1 cellular context compared by ENCODE assay signal in genomic region chr13:52809310-52809769, GRCh38.
TF ChIP-seq lines count a peak whose summit lies in the region.

No MANE protein-coding gene starts in this region.

TF ChIP-seq in HepG2, 621 proteins besides CTCF, POLR2A, EP300 and RAD21 (continued from another document and continues in another):
- TF ChIP-seq PATZ1 (CRISPR knock-in tag; IDR thresholded peaks at IDR 0.05) (0 out of 2 replicates have a peak, but pooled peaks have one; percentile 34), ZNF441 (CRISPR knock-in tag; IDR thresholded peaks at IDR 0.05; ENCODE audit: borderline replicate concordance) (no peak), GABPA (IDR thresholded peaks at IDR 0.05; ENCODE audit: low read depth, low read length) (no peak), GABPA (CRISPR knock-in tag; IDR thresholded peaks at IDR 0.05; ENCODE audit: low read depth) (no peak), SIX4 (CRISPR knock-in tag; IDR thresholded peaks at IDR 0.05) (no peak), CEBPG (CRISPR knock-in tag; IDR thresholded peaks at IDR 0.05) (peak; percentile 77), MED13 (CRISPR knock-in tag; IDR thresholded peaks at IDR 0.05) (no peak), CSRNP2 (CRISPR knock-in tag; conservative IDR thresholded peaks at IDR 0.05; ENCODE audit: low read depth) (no peak), ZBTB39 (CRISPR knock-in tag; IDR thresholded peaks at IDR 0.05) (no peak), FOXO1 (CRISPR knock-in tag; IDR thresholded peaks at IDR 0.05) (no peak), TP53 (CRISPR knock-in tag; conservative IDR thresholded peaks at IDR 0.05) (no peak), SOX6 (IDR thresholded peaks at IDR 0.05) (no peak), SOX6 (CRISPR knock-in tag; IDR thresholded peaks at IDR 0.05) (0 out of 2 replicates have a peak, but pooled peaks have one; percentile 48), ZNF142 (CRISPR knock-in tag; IDR thresholded peaks at IDR 0.05) (no peak), NR2F1 (CRISPR knock-in tag; IDR thresholded peaks at IDR 0.05) (peak; percentile 78 to 84; a peak in 3 of 4 replicates), ZNF431 (CRISPR knock-in tag; IDR thresholded peaks at IDR 0.05; ENCODE audit: borderline replicate concordance, low read depth) (no peak), GLI4 (CRISPR knock-in tag; IDR thresholded peaks at IDR 0.05; ENCODE audit: borderline replicate concordance) (no peak), ZNF430 (CRISPR knock-in tag; IDR thresholded peaks at IDR 0.05) (no peak), ZSCAN21 (CRISPR knock-in tag; IDR thresholded peaks at IDR 0.05; ENCODE audit: borderline replicate concordance) (no peak), HDAC1 (CRISPR knock-in tag; IDR thresholded peaks at IDR 0.05) (no peak), ZNF710 (CRISPR knock-in tag; IDR thresholded peaks at IDR 0.05; ENCODE audit: borderline replicate concordance) (no peak), ZNF761 (CRISPR knock-in tag; conservative IDR thresholded peaks at IDR 0.05) (no peak), PCBP1 (IDR thresholded peaks at IDR 0.05; ENCODE audit: borderline replicate concordance, low read depth, low read length) (no peak), GZF1 (CRISPR knock-in tag; IDR thresholded peaks at IDR 0.05) (no peak), ZNF335 (CRISPR knock-in tag; IDR thresholded peaks at IDR 0.05) (no peak), SPEN (CRISPR knock-in tag; IDR thresholded peaks at IDR 0.05; ENCODE audit: low read depth) (no peak)
- TF ChIP-seq, protein P1, sequence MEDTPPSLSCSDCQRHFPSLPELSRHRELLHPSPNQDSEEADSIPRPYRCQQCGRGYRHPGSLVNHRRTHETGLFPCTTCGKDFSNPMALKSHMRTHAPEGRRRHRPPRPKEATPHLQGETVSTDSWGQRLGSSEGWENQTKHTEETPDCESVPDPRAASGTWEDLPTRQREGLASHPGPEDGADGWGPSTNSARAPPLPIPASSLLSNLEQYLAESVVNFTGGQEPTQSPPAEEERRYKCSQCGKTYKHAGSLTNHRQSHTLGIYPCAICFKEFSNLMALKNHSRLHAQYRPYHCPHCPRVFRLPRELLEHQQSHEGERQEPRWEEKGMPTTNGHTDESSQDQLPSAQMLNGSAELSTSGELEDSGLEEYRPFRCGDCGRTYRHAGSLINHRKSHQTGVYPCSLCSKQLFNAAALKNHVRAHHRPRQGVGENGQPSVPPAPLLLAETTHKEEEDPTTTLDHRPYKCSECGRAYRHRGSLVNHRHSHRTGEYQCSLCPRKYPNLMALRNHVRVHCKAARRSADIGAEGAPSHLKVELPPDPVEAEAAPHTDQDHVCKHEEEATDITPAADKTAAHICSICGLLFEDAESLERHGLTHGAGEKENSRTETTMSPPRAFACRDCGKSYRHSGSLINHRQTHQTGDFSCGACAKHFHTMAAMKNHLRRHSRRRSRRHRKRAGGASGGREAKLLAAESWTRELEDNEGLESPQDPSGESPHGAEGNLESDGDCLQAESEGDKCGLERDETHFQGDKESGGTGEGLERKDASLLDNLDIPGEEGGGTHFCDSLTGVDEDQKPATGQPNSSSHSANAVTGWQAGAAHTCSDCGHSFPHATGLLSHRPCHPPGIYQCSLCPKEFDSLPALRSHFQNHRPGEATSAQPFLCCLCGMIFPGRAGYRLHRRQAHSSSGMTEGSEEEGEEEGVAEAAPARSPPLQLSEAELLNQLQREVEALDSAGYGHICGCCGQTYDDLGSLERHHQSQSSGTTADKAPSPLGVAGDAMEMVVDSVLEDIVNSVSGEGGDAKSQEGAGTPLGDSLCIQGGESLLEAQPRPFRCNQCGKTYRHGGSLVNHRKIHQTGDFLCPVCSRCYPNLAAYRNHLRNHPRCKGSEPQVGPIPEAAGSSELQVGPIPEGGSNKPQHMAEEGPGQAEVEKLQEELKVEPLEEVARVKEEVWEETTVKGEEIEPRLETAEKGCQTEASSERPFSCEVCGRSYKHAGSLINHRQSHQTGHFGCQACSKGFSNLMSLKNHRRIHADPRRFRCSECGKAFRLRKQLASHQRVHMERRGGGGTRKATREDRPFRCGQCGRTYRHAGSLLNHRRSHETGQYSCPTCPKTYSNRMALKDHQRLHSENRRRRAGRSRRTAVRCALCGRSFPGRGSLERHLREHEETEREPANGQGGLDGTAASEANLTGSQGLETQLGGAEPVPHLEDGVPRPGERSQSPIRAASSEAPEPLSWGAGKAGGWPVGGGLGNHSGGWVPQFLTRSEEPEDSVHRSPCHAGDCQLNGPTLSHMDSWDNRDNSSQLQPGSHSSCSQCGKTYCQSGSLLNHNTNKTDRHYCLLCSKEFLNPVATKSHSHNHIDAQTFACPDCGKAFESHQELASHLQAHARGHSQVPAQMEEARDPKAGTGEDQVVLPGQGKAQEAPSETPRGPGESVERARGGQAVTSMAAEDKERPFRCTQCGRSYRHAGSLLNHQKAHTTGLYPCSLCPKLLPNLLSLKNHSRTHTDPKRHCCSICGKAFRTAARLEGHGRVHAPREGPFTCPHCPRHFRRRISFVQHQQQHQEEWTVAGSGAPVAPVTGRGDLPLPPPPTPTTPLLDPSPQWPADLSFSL (CRISPR knock-in tag; IDR thresholded peaks at IDR 0.05) = no peak
- TF ChIP-seq, protein P2, sequence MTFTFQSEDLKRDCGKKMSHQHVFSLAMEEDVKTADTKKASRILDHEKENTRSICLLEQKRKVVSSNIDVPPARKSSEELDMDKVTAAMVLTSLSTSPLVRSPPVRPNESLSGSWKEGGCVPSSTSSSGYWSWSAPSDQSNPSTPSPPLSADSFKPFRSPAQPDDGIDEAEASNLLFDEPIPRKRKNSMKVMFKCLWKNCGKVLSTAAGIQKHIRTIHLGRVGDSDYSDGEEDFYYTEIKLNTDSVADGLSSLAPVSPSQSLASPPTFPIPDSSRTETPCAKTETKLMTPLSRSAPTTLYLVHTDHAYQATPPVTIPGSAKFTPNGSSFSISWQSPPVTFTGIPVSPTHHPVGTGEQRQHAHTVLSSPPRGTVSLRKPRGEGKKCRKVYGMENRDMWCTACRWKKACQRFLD (CRISPR knock-in tag; IDR thresholded peaks at IDR 0.05; ENCODE audit: borderline replicate concordance) = no peak
- TF ChIP-seq, protein P3, sequence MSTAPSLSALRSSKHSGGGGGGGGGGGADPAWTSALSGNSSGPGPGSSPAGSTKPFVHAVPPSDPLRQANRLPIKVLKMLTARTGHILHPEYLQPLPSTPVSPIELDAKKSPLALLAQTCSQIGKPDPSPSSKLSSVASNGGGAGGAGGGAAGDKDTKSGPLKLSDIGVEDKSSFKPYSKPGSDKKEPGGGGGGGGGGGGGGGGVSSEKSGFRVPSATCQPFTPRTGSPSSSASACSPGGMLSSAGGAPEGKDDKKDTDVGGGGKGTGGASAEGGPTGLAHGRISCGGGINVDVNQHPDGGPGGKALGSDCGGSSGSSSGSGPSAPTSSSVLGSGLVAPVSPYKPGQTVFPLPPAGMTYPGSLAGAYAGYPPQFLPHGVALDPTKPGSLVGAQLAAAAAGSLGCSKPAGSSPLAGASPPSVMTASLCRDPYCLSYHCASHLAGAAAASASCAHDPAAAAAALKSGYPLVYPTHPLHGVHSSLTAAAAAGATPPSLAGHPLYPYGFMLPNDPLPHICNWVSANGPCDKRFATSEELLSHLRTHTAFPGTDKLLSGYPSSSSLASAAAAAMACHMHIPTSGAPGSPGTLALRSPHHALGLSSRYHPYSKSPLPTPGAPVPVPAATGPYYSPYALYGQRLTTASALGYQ (CRISPR knock-in tag; IDR thresholded peaks at IDR 0.05) = no peak
- TF ChIP-seq, protein P4, sequence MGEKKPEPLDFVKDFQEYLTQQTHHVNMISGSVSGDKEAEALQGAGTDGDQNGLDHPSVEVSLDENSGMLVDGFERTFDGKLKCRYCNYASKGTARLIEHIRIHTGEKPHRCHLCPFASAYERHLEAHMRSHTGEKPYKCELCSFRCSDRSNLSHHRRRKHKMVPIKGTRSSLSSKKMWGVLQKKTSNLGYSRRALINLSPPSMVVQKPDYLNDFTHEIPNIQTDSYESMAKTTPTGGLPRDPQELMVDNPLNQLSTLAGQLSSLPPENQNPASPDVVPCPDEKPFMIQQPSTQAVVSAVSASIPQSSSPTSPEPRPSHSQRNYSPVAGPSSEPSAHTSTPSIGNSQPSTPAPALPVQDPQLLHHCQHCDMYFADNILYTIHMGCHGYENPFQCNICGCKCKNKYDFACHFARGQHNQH (CRISPR knock-in tag; IDR thresholded peaks at IDR 0.05) = no peak
